Comparison of ENCODE assay signal across 17 cellular contexts in the genomic region with DNA sequence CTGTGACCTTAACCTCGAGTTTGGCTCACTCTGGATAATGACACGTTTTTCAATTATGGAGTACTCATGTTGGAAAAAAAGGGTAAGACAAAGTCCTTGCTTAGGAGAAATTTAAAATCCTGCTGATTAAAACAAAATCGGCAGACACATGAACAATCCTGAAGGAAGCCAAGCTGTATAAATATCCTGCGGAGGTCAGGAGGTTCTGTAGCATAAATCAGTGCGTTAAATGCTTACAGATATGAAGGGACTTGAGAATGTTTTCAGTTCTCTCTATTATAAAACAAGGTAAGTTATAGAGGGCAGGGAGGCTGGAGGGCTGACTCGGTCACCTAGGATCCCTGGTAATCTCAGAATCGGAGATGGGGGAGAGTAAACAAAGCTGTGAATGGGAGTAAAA.
DNase-seq lines count a peak whose midpoint lies in the region; ATAC-seq and TF ChIP-seq lines count a peak whose summit lies in the region.
"Had no signal": no experiment of that assay in that cellular context is flagged by ENCODE, and none has a peak within 500 bp of the region (broad histone marks: within the 10 kb centered on the region; RNA-seq: fewer than 3 reads in every experiment).

No MANE protein-coding gene starts in this region.

- TF ChIP-seq CTCF in ascending aorta (IDR thresholded peaks at IDR 0.05): no peak
- TF ChIP-seq CTCF in esophagus muscularis mucosa (IDR thresholded peaks at IDR 0.05): no peak
- no peak for TF ChIP-seq CTCF in nephron progenitor cell (IDR thresholded peaks at IDR 0.05)
- no peak for TF ChIP-seq CTCF in vagina (IDR thresholded peaks at IDR 0.05)
- TF ChIP-seq CTCF in tibial nerve (IDR thresholded peaks at IDR 0.05): no peak

- no peak for ATAC-seq in SK-N-SH treated with all-trans-retinoic acid at 6 μM for 48 hours
- no peak for ATAC-seq in HG02642 (IDR thresholded peaks at IDR 0.05; ENCODE audit: poor library complexity, unreplicated experiment)
- no peak for ATAC-seq in activated T-cell treated with anti-CD3 and anti-CD28 coated beads, Interleukin-2, amount 50 U/mL, for 72 hours (replicated peaks in 1 of 2)
- ATAC-seq: A549, HepG2 had no signal

- H3K9me3 Mint-ChIP-seq in nephron progenitor cell: no peaks in the 10 kb centered on the region
- H3K9me3 Mint-ChIP-seq in activated T-cell treated with anti-CD3 and anti-CD28 coated beads, Interleukin-2, amount 50 U/mL, for 72 hours: no peaks in the 10 kb centered on the region
- H3K9me3 Mint-ChIP-seq: CD8-positive, alpha-beta memory T cell; HFFc6 had no signal

- 34% methylated on average over 7 of the region's 7 CpGs for WGBS in esophagus muscularis mucosa
- WGBS in tibial nerve, 2 donors: 51% methylated on average over 7 of the region's 7 CpGs

- DNase-seq in ascending aorta (ENCODE audit: low spot score in 2 of 2) (no peak), esophagus muscularis mucosa (ENCODE audit: extremely low spot score) (peak; percentile 29), nephron progenitor cell (no peak), vagina (ENCODE audit: extremely low spot score in 2 of 2) (no peak), tibial nerve (ENCODE audit: low spot score in 2 of 2) (no peak)
- DNase-seq in activated T-cell treated with anti-CD3 and anti-CD28 coated beads, Interleukin-2, amount 50 U/mL, for 72 hours: no peak
- DNase-seq: AML-193; Caco-2; CD8-positive, alpha-beta memory T cell; DND-41; GDM1; HFFc6 had no signal

- H3K4me1 Mint-ChIP-seq in nephron progenitor cell: peaks cover 30% of the 10 kb centered on the region
- no peaks in the 10 kb centered on the region for H3K4me1 Mint-ChIP-seq in activated T-cell treated with anti-CD3 and anti-CD28 coated beads, Interleukin-2, amount 50 U/mL, for 72 hours (ENCODE audit: low read depth)
- H3K4me1 Mint-ChIP-seq: CD8-positive, alpha-beta memory T cell had no signal

- H3K27me3 Mint-ChIP-seq in nephron progenitor cell (ENCODE audit: low read depth, poor library complexity): no peaks in the 10 kb centered on the region
- peaks cover 11% of the 10 kb centered on the region for H3K27me3 Mint-ChIP-seq in activated T-cell treated with anti-CD3 and anti-CD28 coated beads, Interleukin-2, amount 50 U/mL, for 72 hours (ENCODE audit: low read depth)

- H3K27ac ChIP-seq in ascending aorta (peak overlapping the region; percentile 78 to 86), esophagus muscularis mucosa (replicated peaks in 1 of 4) (peak overlapping the region in 2 of 4 donors; percentile 16 to 31), vagina (peak overlapping the region; percentile 6), tibial nerve (no peak overlapping the region)
- H3K27ac ChIP-seq: A549, BLaER1 had no signal

- H3K27ac Mint-ChIP-seq in nephron progenitor cell: peak overlapping the region; percentile 76
- no peak overlapping the region for H3K27ac Mint-ChIP-seq in activated T-cell treated with anti-CD3 and anti-CD28 coated beads, Interleukin-2, amount 50 U/mL, for 72 hours
- H3K27ac Mint-ChIP-seq: CD8-positive, alpha-beta memory T cell; HFFc6 had no signal

- H3K27me3 ChIP-seq in ascending aorta (no peaks in the 10 kb centered on the region), esophagus muscularis mucosa (no peaks in the 10 kb centered on the region), vagina (no peaks in the 10 kb centered on the region), tibial nerve (no peaks in the 10 kb centered on the region)
- H3K27me3 ChIP-seq: BLaER1 had no signal

- TF ChIP-seq POLR2A in esophagus muscularis mucosa (IDR thresholded peaks at IDR 0.05; ENCODE audit: low read depth) (no peak), vagina (IDR thresholded peaks at IDR 0.05) (no peak), tibial nerve (IDR thresholded peaks at IDR 0.05) (no peak)

- H3K4me3 ChIP-seq in ascending aorta (peak overlapping the region in 1 of 2 donors; percentile 38), esophagus muscularis mucosa (no peak overlapping the region), vagina (no peak overlapping the region), tibial nerve (no peak overlapping the region)
- H3K4me3 ChIP-seq: A549, BLaER1 had no signal

- no peaks in the 10 kb centered on the region for H3K36me3 Mint-ChIP-seq in nephron progenitor cell (ENCODE audit: low read depth)
- H3K36me3 Mint-ChIP-seq in activated T-cell treated with anti-CD3 and anti-CD28 coated beads, Interleukin-2, amount 50 U/mL, for 72 hours (ENCODE audit: insufficient read depth in 2 of 2): no peaks in the 10 kb centered on the region
- H3K36me3 Mint-ChIP-seq: CD8-positive, alpha-beta memory T cell had no signal

- TF ChIP-seq EP300 in esophagus muscularis mucosa (IDR thresholded peaks at IDR 0.05): no peak
- no peak for TF ChIP-seq EP300 in tibial nerve (IDR thresholded peaks at IDR 0.05)

- no peaks in the 10 kb centered on the region for H3K9me3 ChIP-seq in ascending aorta
- no peaks in the 10 kb centered on the region for H3K9me3 ChIP-seq in esophagus muscularis mucosa
- H3K9me3 ChIP-seq in vagina: no peaks in the 10 kb centered on the region
- no peaks in the 10 kb centered on the region for H3K9me3 ChIP-seq in tibial nerve
- H3K9me3 ChIP-seq: A549, BLaER1, Caco-2 had no signal

- no peak overlapping the region for H3K4me3 Mint-ChIP-seq in nephron progenitor cell
- H3K4me3 Mint-ChIP-seq in activated T-cell treated with anti-CD3 and anti-CD28 coated beads, Interleukin-2, amount 50 U/mL, for 72 hours: no peak overlapping the region
- H3K4me3 Mint-ChIP-seq: CD8-positive, alpha-beta memory T cell; HFFc6 had no signal

- intact Hi-C loops in ascending aorta (cut with DNase I) (no loop called here), esophagus muscularis mucosa (cut with DNase I) (no loop called here), vagina (cut with DNase I) (no loop called here)

- H3K36me3 ChIP-seq in ascending aorta: no peaks in the 10 kb centered on the region
- H3K36me3 ChIP-seq in esophagus muscularis mucosa: no peaks in the 10 kb centered on the region
- no peaks in the 10 kb centered on the region for H3K36me3 ChIP-seq in vagina
- no peaks in the 10 kb centered on the region for H3K36me3 ChIP-seq in tibial nerve
- H3K36me3 ChIP-seq: BLaER1 had no signal

- H3K4me1 ChIP-seq in ascending aorta (peaks cover 16 to 21% of the 10 kb centered on the region in 2 donors), esophagus muscularis mucosa (peaks cover 2 to 33% (median 27%) of the 10 kb centered on the region in 4 donors), vagina (peaks cover 18% of the 10 kb centered on the region), tibial nerve (peaks cover 0 to 12% (median 0%) of the 10 kb centered on the region in 4 donors)
- H3K4me1 ChIP-seq: A549, BLaER1, Caco-2 had no signal

TF ChIP-seq in SK-N-SH treated with all-trans-retinoic acid at 6 μM for 48 hours, 23 proteins besides CTCF, POLR2A, EP300 and RAD21 (continues in another document):
- TF ChIP-seq, protein P1, sequence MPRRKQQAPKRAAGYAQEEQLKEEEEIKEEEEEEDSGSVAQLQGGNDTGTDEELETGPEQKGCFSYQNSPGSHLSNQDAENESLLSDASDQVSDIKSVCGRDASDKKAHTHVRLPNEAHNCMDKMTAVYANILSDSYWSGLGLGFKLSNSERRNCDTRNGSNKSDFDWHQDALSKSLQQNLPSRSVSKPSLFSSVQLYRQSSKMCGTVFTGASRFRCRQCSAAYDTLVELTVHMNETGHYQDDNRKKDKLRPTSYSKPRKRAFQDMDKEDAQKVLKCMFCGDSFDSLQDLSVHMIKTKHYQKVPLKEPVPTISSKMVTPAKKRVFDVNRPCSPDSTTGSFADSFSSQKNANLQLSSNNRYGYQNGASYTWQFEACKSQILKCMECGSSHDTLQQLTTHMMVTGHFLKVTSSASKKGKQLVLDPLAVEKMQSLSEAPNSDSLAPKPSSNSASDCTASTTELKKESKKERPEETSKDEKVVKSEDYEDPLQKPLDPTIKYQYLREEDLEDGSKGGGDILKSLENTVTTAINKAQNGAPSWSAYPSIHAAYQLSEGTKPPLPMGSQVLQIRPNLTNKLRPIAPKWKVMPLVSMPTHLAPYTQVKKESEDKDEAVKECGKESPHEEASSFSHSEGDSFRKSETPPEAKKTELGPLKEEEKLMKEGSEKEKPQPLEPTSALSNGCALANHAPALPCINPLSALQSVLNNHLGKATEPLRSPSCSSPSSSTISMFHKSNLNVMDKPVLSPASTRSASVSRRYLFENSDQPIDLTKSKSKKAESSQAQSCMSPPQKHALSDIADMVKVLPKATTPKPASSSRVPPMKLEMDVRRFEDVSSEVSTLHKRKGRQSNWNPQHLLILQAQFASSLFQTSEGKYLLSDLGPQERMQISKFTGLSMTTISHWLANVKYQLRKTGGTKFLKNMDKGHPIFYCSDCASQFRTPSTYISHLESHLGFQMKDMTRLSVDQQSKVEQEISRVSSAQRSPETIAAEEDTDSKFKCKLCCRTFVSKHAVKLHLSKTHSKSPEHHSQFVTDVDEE (CRISPR knock-in tag; IDR thresholded peaks at IDR 0.05): no peak
- TF ChIP-seq ESRRG (CRISPR knock-in tag; IDR thresholded peaks at IDR 0.05) (no peak), CSDC2 (CRISPR knock-in tag; IDR thresholded peaks at IDR 0.05) (no peak), ZNF8 (CRISPR knock-in tag; IDR thresholded peaks at IDR 0.05) (no peak), GLIS3 (CRISPR knock-in tag; IDR thresholded peaks at IDR 0.05) (no peak), PPARA (CRISPR knock-in tag; IDR thresholded peaks at IDR 0.05; ENCODE audit: borderline replicate concordance) (no peak), TOX (CRISPR knock-in tag; IDR thresholded peaks at IDR 0.05; ENCODE audit: borderline replicate concordance) (no peak), ZFP3 (CRISPR knock-in tag; IDR thresholded peaks at IDR 0.05) (no peak)
- TF ChIP-seq, protein P2, sequence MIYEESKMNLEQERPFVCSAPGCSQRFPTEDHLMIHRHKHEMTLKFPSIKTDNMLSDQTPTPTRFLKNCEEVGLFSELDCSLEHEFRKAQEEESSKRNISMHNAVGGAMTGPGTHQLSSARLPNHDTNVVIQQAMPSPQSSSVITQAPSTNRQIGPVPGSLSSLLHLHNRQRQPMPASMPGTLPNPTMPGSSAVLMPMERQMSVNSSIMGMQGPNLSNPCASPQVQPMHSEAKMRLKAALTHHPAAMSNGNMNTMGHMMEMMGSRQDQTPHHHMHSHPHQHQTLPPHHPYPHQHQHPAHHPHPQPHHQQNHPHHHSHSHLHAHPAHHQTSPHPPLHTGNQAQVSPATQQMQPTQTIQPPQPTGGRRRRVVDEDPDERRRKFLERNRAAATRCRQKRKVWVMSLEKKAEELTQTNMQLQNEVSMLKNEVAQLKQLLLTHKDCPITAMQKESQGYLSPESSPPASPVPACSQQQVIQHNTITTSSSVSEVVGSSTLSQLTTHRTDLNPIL (CRISPR knock-in tag; IDR thresholded peaks at IDR 0.05; ENCODE audit: low read depth): no peak

Comparison
In these comparisons a context has a peak if more than half of its experiments do, and no peak if none do; other contexts are left out.
1. H3K27ac ChIP-seq: peak in ascending aorta (2 of 2) and vagina (single experiment); none in tibial nerve (0 of 4).